12 cellular contexts compared by ENCODE assay signal in genomic region chr6:157594292-157594691, GRCh38.
DNase-seq lines count a peak whose midpoint lies in the region; ATAC-seq and TF ChIP-seq lines count a peak whose summit lies in the region.
"Had no signal": no experiment of that assay in that cellular context is flagged by ENCODE, and none has a peak within 500 bp of the region (broad histone marks: within the 10 kb centered on the region; RNA-seq: fewer than 3 reads in every experiment).

No MANE protein-coding gene starts in this region.

- no peak overlapping the region for H3K4me3 ChIP-seq in neural progenitor cell

- no peak overlapping the region for H3K27ac ChIP-seq in neural progenitor cell

- no peaks in the 10 kb centered on the region for H3K79me2 ChIP-seq in neural progenitor cell (ENCODE audit: low read depth)

- CTCF ChIA-PET in activated CD8-positive, alpha-beta memory T cell treated with anti-CD3 and anti-CD28 coated beads, Interleukin-2, amount 10 ng/mL, durations not matched to agents 7 days and 5 days (lab: Charles Lee): interaction anchor here (0.6 kb wide), 2 partner anchors 210 to 260 kb away, joined by 3 read pairs; no protein-coding TSS in a partner anchor

- peak; percentile 26 for DNase-seq in activated CD8-positive, alpha-beta memory T cell treated with anti-CD3 and anti-CD28 coated beads, Interleukin-2, amount 10 ng/mL, durations not matched to agents 7 days and 5 days
- DNase-seq in activated CD8-positive, alpha-beta memory T cell treated with anti-CD3 and anti-CD28 coated beads, Interleukin-2, amount 50 U/mL, for 48 hours: no peak
- DNase-seq in neural progenitor cell (ENCODE audit: low spot score) (no peak), RKO (ENCODE audit: low spot score) (no peak)
- DNase-seq: ACHN; CD4-positive, alpha-beta T cell; DMS79; GOT3; HCEC 1CT had no signal

- no peaks in the 10 kb centered on the region for H4K20me1 ChIP-seq in neural progenitor cell (ENCODE audit: low read depth)

- H3K4me1 Mint-ChIP-seq in activated CD8-positive, alpha-beta memory T cell treated with anti-CD3 and anti-CD28 coated beads, Interleukin-2, amount 10 ng/mL, durations not matched to agents 7 days and 5 days: peaks cover 10% of the 10 kb centered on the region
- H3K4me1 Mint-ChIP-seq in IgD-negative memory B cell (peaks cover 37 to 57% (median 42%) of the 10 kb centered on the region in 3 donors), neural progenitor cell (peaks cover 10% of the 10 kb centered on the region)

- H3K36me3 ChIP-seq in neural progenitor cell: no peaks in the 10 kb centered on the region

- peaks cover 9% of the 10 kb centered on the region for H3K9me3 Mint-ChIP-seq in activated CD8-positive, alpha-beta memory T cell treated with anti-CD3 and anti-CD28 coated beads, Interleukin-2, amount 10 ng/mL, durations not matched to agents 7 days and 5 days (ENCODE audit: low read depth)
- peaks cover 8 to 12% (median 8%) of the 10 kb centered on the region in 3 donors for H3K9me3 Mint-ChIP-seq in IgD-negative memory B cell
- peaks cover 12% of the 10 kb centered on the region for H3K9me3 Mint-ChIP-seq in neural progenitor cell

- no peaks in the 10 kb centered on the region for H3K27me3 Mint-ChIP-seq in activated CD8-positive, alpha-beta memory T cell treated with anti-CD3 and anti-CD28 coated beads, Interleukin-2, amount 10 ng/mL, durations not matched to agents 7 days and 5 days
- H3K27me3 Mint-ChIP-seq in IgD-negative memory B cell (no peaks in the 10 kb centered on the region), neural progenitor cell (ENCODE audit: insufficient read depth, low read depth) (peaks cover 3% of the 10 kb centered on the region)
- H3K27me3 Mint-ChIP-seq: CD4-positive, alpha-beta T cell had no signal

- H3K9ac ChIP-seq in neural progenitor cell: no peak overlapping the region

- H3K9me3 ChIP-seq in neural progenitor cell (ENCODE audit: low read depth): no peaks in the 10 kb centered on the region

- no peak overlapping the region for H3K27ac Mint-ChIP-seq in activated CD8-positive, alpha-beta memory T cell treated with anti-CD3 and anti-CD28 coated beads, Interleukin-2, amount 10 ng/mL, durations not matched to agents 7 days and 5 days
- H3K27ac Mint-ChIP-seq in IgD-negative memory B cell: peak overlapping the region in 2 of 3 donors; percentile 7 to 29
- H3K27ac Mint-ChIP-seq in neural progenitor cell: peak overlapping the region; percentile 47
- H3K27ac Mint-ChIP-seq: CD4-positive, alpha-beta T cell had no signal

- H3K4me2 ChIP-seq in neural progenitor cell: no peak overlapping the region

- H3F3A ChIP-seq in neural progenitor cell (ENCODE audit: low read depth): no peaks in the 10 kb centered on the region

- H3K27me3 ChIP-seq in neural progenitor cell: no peaks in the 10 kb centered on the region

- peaks cover 18% of the 10 kb centered on the region for H3K36me3 Mint-ChIP-seq in activated CD8-positive, alpha-beta memory T cell treated with anti-CD3 and anti-CD28 coated beads, Interleukin-2, amount 10 ng/mL, durations not matched to agents 7 days and 5 days
- H3K36me3 Mint-ChIP-seq in IgD-negative memory B cell (peaks cover 26% of the 10 kb centered on the region), neural progenitor cell (peaks cover 7% of the 10 kb centered on the region)

- ATAC-seq in activated CD8-positive, alpha-beta memory T cell treated with anti-CD3 and anti-CD28 coated beads, Interleukin-2, amount 10 ng/mL, durations not matched to agents 7 days and 5 days: no peak
- no peak for ATAC-seq in HG02623 (IDR thresholded peaks at IDR 0.05; ENCODE audit: unreplicated experiment)
- no peak for ATAC-seq in HG03196 (IDR thresholded peaks at IDR 0.05; ENCODE audit: unreplicated experiment)

- peaks cover 9% of the 10 kb centered on the region for H3K4me1 ChIP-seq in neural progenitor cell

- H2AFZ ChIP-seq in neural progenitor cell (replicated peaks): no peak overlapping the region

- H3K4me3 Mint-ChIP-seq in activated CD8-positive, alpha-beta memory T cell treated with anti-CD3 and anti-CD28 coated beads, Interleukin-2, amount 10 ng/mL, durations not matched to agents 7 days and 5 days: no peak overlapping the region
- H3K4me3 Mint-ChIP-seq in IgD-negative memory B cell (peak overlapping the region in 1 of 4 donors; percentile 1), neural progenitor cell (no peak overlapping the region)
- H3K4me3 Mint-ChIP-seq: CD4-positive, alpha-beta T cell had no signal

- no peak for TF ChIP-seq CTCF in neural progenitor cell (IDR thresholded peaks at IDR 0.05)
